Comparison of ENCODE assay signal across 8 cellular contexts in genomic region chr11:62588966-62589637, GRCh38. TPM values are rescaled to one million over a fixed set of nuclear protein-coding genes. Genes with fewer than 3 reads are reported as not detected.
DNase-seq lines count a peak whose midpoint lies in the region; ATAC-seq, FAIRE-seq and TF ChIP-seq lines count a peak whose summit lies in the region.
"Had no signal": no experiment of that assay in that cellular context is flagged by ENCODE, and none has a peak within 500 bp of the region (broad histone marks: within the 10 kb centered on the region; RNA-seq: fewer than 3 reads in every experiment).

No MANE protein-coding gene starts in this region.

- no peaks in the 10 kb centered on the region for H3K27me3 Mint-ChIP-seq in natural killer cell (ENCODE audit: low read depth in 2 of 2)
- H3K27me3 Mint-ChIP-seq: naive B cell had no signal

- no peak overlapping the region for H3K27ac ChIP-seq in HUES64 (ENCODE audit: low read depth, low read length)

- H3K4me1 ChIP-seq in HUES64 (ENCODE audit: insufficient read depth, low read length) (peaks cover 10% of the 10 kb centered on the region; the same call in 1 of the 2 replicates), adipocyte (ENCODE audit: control insufficient read depth, insufficient read depth, low read length) (peaks cover 15% of the 10 kb centered on the region)

- no peaks in the 10 kb centered on the region for H3K36me3 Mint-ChIP-seq in natural killer cell

- H3K36me3 ChIP-seq in HUES64 (ENCODE audit: insufficient read depth, low read length) (peaks cover 44% of the 10 kb centered on the region), adipocyte (ENCODE audit: control insufficient read depth, insufficient read depth, low read length, severe bottlenecking) (peaks cover 39% of the 10 kb centered on the region)

- H3K27me3 ChIP-seq in HUES64 (ENCODE audit: insufficient read depth, low read length) (no peaks in the 10 kb centered on the region), adipocyte (replicated peaks; ENCODE audit: control insufficient read depth, insufficient read depth, low read length) (no peaks in the 10 kb centered on the region)

- H3K9me3 Mint-ChIP-seq in natural killer cell, result no peaks in the 10 kb centered on the region
- H3K9me3 Mint-ChIP-seq: naive B cell had no signal

- H3K4me3 ChIP-seq in HUES64 (ENCODE audit: low read length), result 0 out of 2 replicates have a peak overlapping the region, but pooled peaks have one; percentile 4
- no peak overlapping the region for H3K4me3 ChIP-seq in adipocyte (ENCODE audit: low read length)

- H3K9ac ChIP-seq in HUES64 (ENCODE audit: low read depth, low read length), result no peak overlapping the region
- no peak overlapping the region for H3K9ac ChIP-seq in adipocyte (ENCODE audit: low read length)

- H3K4me1 Mint-ChIP-seq in natural killer cell, result peaks cover 27 to 34% of the 10 kb centered on the region in 2 donors

- TF ChIP-seq CTCF in D721Med (IDR thresholded peaks at IDR 0.05; ENCODE audit: insufficient read depth, missing control alignments) (peak; percentile 31), natural killer cell (IDR thresholded peaks at IDR 0.05) (no peak)

- peak overlapping the region in 1 of 2 donors; percentile 97 for H3K27ac Mint-ChIP-seq in natural killer cell

- H3K9me3 ChIP-seq in HUES64 (ENCODE audit: insufficient read depth, low read depth, low read length) (no peaks in the 10 kb centered on the region), adipocyte (ENCODE audit: control insufficient read depth, low read length) (no peaks in the 10 kb centered on the region)

- intact Hi-C loops in natural killer cell (cut with micrococcal nuclease), result no loop called here

- no peak for FAIRE-seq in D721Med (lab: Jason Lieb, UNC)

- no peak for ATAC-seq in natural killer cell

- 79% methylated on average over 18 of the region's 18 CpGs for WGBS in HUES64

- H3K4me3 Mint-ChIP-seq in natural killer cell, result peak overlapping the region; percentile 98

- DNase-seq in D721Med (ENCODE audit: insufficient read length, low spot score) (no peak), adipocyte (ENCODE audit: low read depth) (peak; percentile 54), natural killer cell (no peak), activated gamma-delta T cell treated with Interleukin-2 at 50 U/mL for 16 hours (no peak), NCI-H1105 treated with DMSO at 0.1 percent for 48 hours (lab: John Stamatoyannopoulos, UW) (no peak)
- DNase-seq in activated CD4-positive, CD25-positive, alpha-beta regulatory T cell (lab: John Stamatoyannopoulos, UW), result no peak
- DNase-seq: naive B cell had no signal

RNA-seq across cellular contexts. Expression of gene TUT1, which starts 2.2 kb away (rescaled TPM):
- 11.8 TPM for polyA plus RNA-seq in HUES64 (2013, experiment 1 of 2)
- polyA plus RNA-seq in HUES64 (2013, experiment 2 of 2), result 13.8 TPM
- 10 to 100 TPM; 20.0 to 28.9 (median 26.2) TPM for total RNA-seq in natural killer cell

RNA-seq across cellular contexts. Expression of gene MTA2, which starts 12.6 kb away (rescaled TPM):
- polyA plus RNA-seq in HUES64 (2013, experiment 1 of 2), result 99.8 TPM
- polyA plus RNA-seq in HUES64 (2013, experiment 2 of 2), result 97.7 TPM
- total RNA-seq in natural killer cell, result 100 to 1,000 TPM; 254 to 305 (median 259) TPM

RNA-seq across cellular contexts. Expression of gene EEF1G, which starts 15.4 kb away (rescaled TPM):
- polyA plus RNA-seq in HUES64 (2013, experiment 1 of 2), result 1,523 TPM
- polyA plus RNA-seq in HUES64 (2013, experiment 2 of 2), result 1,614 TPM
- 100 to 1,000 TPM; 628 to 754 (median 714) TPM for total RNA-seq in natural killer cell

RNA-seq across cellular contexts. Expression of gene EML3, which starts 23.5 kb away (rescaled TPM):
- 10.8 TPM for polyA plus RNA-seq in HUES64 (2013, experiment 1 of 2)
- 11.2 TPM for polyA plus RNA-seq in HUES64 (2013, experiment 2 of 2)
- 100 to 1,000 TPM; 221 to 233 (median 232) TPM for total RNA-seq in natural killer cell

RNA-seq across cellular contexts. Expression of gene ROM1, which starts 24.0 kb away (rescaled TPM):
- 0.95 TPM for polyA plus RNA-seq in HUES64 (2013, experiment 1 of 2)
- polyA plus RNA-seq in HUES64 (2013, experiment 2 of 2), result 0.76 TPM
- total RNA-seq in natural killer cell, result 1 to 10 TPM; 2.6 to 6.9 (median 3.9) TPM
